In the genomic region with DNA sequence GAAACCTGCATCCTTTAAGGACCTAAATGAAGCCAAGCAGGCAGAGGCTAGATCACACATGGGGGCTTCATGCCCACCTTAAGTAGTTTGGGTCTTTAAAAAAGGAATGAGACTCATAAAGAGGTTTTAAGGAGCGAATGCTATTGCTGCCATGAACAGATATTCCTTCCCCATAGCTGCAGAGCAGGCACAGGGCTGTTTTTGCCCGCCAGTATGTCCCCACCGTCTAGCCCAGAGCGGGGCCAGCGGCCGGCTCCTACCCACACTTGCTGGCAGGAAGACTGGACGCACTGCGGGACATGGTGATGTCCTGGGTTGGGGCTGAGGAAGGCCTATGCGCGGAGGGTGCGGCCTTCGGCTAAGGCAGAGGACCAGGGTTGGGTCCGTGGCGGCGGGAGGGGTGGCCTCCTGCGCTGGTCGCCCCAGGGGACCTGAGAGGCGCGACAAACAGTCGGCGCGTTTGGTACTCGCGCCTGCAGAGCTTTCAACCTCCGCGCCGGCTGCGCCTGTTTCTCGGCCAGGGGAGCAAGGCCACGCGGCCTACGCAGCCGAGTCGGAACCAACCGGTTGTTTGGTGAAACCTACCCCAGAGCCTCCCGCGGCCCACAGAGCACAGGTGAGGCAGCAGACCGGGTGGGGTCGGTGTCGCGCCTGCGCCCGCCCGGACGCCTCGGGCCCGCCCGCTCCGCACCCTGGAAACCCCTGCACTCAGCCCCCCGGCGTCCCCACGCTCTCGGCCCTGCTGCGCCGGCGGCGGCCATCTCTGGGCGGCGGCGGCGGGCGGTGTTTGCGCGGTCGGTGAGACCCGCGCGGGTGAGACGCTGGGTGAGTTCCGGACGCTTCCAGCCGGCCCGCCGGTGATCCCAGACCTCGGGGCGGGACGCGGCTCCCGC, we compare ENCODE assay signal across 8 cellular contexts. TPM values are rescaled to one million over a fixed set of nuclear protein-coding genes. Genes with fewer than 3 reads are reported as not detected.
A peak's percentile ranks its signal among the peaks of the same experiment; 100 is the strongest.
DNase-seq lines count a peak whose midpoint lies in the region; ATAC-seq and TF ChIP-seq lines count a peak whose summit lies in the region.

A gene with protein sequence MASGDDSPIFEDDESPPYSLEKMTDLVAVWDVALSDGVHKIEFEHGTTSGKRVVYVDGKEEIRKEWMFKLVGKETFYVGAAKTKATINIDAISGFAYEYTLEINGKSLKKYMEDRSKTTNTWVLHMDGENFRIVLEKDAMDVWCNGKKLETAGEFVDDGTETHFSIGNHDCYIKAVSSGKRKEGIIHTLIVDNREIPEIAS (plus strand): TSS at position 450 of the 893 bp plus-strand sequence. CDS start 10,956 bp downstream, outside the sequence.

- DNase-seq in Daoy (ENCODE audit: low read depth) (peak; percentile 59), HuH-7 (ENCODE audit: low spot score) (peak; percentile 67), SJCRH30 (peak; percentile 79 to 83), head of caudate nucleus (peak; percentile 29 to 82 (median 68)), ovary (peak; percentile 63 to 85 (median 73)), thoracic aorta (ENCODE audit: low spot score) (no peak)
- DNase-seq in activated naive CD4-positive, alpha-beta T cell treated with anti-CD3 and anti-CD28 coated beads, Interleukin-2, amount 50 U/mL, for 72 hours (ENCODE audit: low spot score in 2 of 2), result peak; percentile 60 to 71

- H3K27ac Mint-ChIP-seq in activated naive CD4-positive, alpha-beta T cell treated with anti-CD3 and anti-CD28 coated beads, Interleukin-2, amount 50 U/mL, for 72 hours, result peak within 1 kb of the TSS; percentile 80 to 85

- intact Hi-C loops in head of caudate nucleus (cut with DNase I), result loop anchor here (5.0 kb wide), 1 partner anchor 309 kb away; no protein-coding TSS in a partner anchor
- intact Hi-C loops in ovary (cut with DNase I), result loop anchor here in 2 of 4 donors (5.0 to 10.0 kb wide), 2 partner anchors 226 to 309 kb away; a partner anchor contains a TSS

- TF ChIP-seq EP300 in ovary (IDR thresholded peaks at IDR 0.05), result no peak

- 1 to 2% (median 2%) methylated on average over 70 to 79 of the region's 79 CpGs for WGBS in ovary, 3 donors

- H3K36me3 ChIP-seq in SJCRH30 (no peaks in the 10 kb centered on the region), ovary (no peaks in the 10 kb centered on the region), thoracic aorta (no peaks in the 10 kb centered on the region)

- TF ChIP-seq POLR2A in ovary (IDR thresholded peaks at IDR 0.05), result peak; percentile 22

- no peaks in the 10 kb centered on the region for H3K27me3 ChIP-seq in SJCRH30
- H3K27me3 ChIP-seq in ovary, result no peaks in the 10 kb centered on the region
- no peaks in the 10 kb centered on the region for H3K27me3 ChIP-seq in thoracic aorta (replicated peaks; ENCODE audit: insufficient read depth)

- H3K4me1 ChIP-seq in SJCRH30 (peaks cover 6% of the 10 kb centered on the region; the same call in 1 of the 2 replicates), ovary (ENCODE audit: insufficient read depth) (no peaks in the 10 kb centered on the region), thoracic aorta (ENCODE audit: control insufficient read depth in 1 of 2, low read depth in 2 of 2) (peaks cover 0 to 15% of the 10 kb centered on the region in 2 donors)

- H3K9me3 ChIP-seq in SJCRH30 (replicated peaks) (no peaks in the 10 kb centered on the region), ovary (no peaks in the 10 kb centered on the region), thoracic aorta (no peaks in the 10 kb centered on the region)

- H3K9me3 Mint-ChIP-seq in activated naive CD4-positive, alpha-beta T cell treated with anti-CD3 and anti-CD28 coated beads, Interleukin-2, amount 50 U/mL, for 72 hours, result peaks cover 0 to 8% of the 10 kb centered on the region in 2 donors

- H3K27ac ChIP-seq in SJCRH30 (peak within 1 kb of the TSS; percentile 71), ovary (peak within 1 kb of the TSS; percentile 91 to 98), thoracic aorta (peak within 1 kb of the TSS; percentile 95 to 96)

- peak; percentile 70 for ATAC-seq in GM21515 (IDR thresholded peaks at IDR 0.05; ENCODE audit: unreplicated experiment)
- peak; percentile 81 to 83 for ATAC-seq in activated naive CD4-positive, alpha-beta T cell treated with anti-CD3 and anti-CD28 coated beads, Interleukin-2, amount 50 U/mL, for 72 hours
- peak; percentile 56 for ATAC-seq in thoracic aorta (ENCODE audit: insufficient number of reproducible peaks, low FRiP score, low read depth)

- peak within 1 kb of the TSS; percentile 69 for H3K4me3 ChIP-seq in SJCRH30
- peak within 1 kb of the TSS; percentile 83 for H3K4me3 ChIP-seq in ovary
- peak within 1 kb of the TSS; percentile 89 for H3K4me3 ChIP-seq in thoracic aorta

- peaks cover 5 to 8% of the 10 kb centered on the region in 2 donors for H3K36me3 Mint-ChIP-seq in activated naive CD4-positive, alpha-beta T cell treated with anti-CD3 and anti-CD28 coated beads, Interleukin-2, amount 50 U/mL, for 72 hours

- TF ChIP-seq CTCF in ovary (IDR thresholded peaks at IDR 0.05), result no peak
- TF ChIP-seq CTCF in thoracic aorta (IDR thresholded peaks at IDR 0.05), result no peak

RNA-seq across cellular contexts. Expression of the gene that starts here (rescaled TPM):
- 21.6 and 28.7 TPM in 2 replicates for total RNA-seq in Daoy (2014; rRNA removed; shearing (Covaris generic))
- 26.6 TPM in 2 replicates for total RNA-seq in SJCRH30 (2014; rRNA removed; shearing (Covaris generic))
- total RNA-seq in activated naive CD4-positive, alpha-beta T cell treated with anti-CD3 and anti-CD28 coated beads, Interleukin-2, amount 50 U/mL, for 72 hours, result 1 to 10 TPM; 2.1 to 2.2 TPM
- total RNA-seq in ovary, result 10 to 100 TPM in 2 of 7 donors, 1 to 10 TPM in 5; 7.2 to 27.5 (median 9.2) TPM
- polyA plus RNA-seq in ovary, result 10 to 100 TPM; 12.4 to 26.8 TPM
- total RNA-seq in thoracic aorta, result 10 to 100 TPM; 11.1 to 20.6 TPM
